ENCODE assay signal across 12 cellular contexts in genomic region chr1:244100691-244101453, GRCh38. TPM values are rescaled to one million over a fixed set of nuclear protein-coding genes. Genes with fewer than 3 reads are reported as not detected.
DNase-seq lines count a peak whose midpoint lies in the region; ATAC-seq and TF ChIP-seq lines count a peak whose summit lies in the region.
"Had no signal": no experiment of that assay in that cellular context is flagged by ENCODE, and none has a peak within 500 bp of the region (broad histone marks: within the 10 kb centered on the region; RNA-seq: fewer than 3 reads in every experiment).

No MANE protein-coding gene starts in this region.

- H3K36me3 ChIP-seq in Loucy (ENCODE audit: insufficient read depth, low read length), result no peaks in the 10 kb centered on the region
- H3K36me3 ChIP-seq in body of pancreas (replicated peaks in 1 of 2; ENCODE audit: insufficient read depth in 1 of 2, low read depth in 2 of 2), result no peaks in the 10 kb centered on the region
- H3K36me3 ChIP-seq: prostate gland had no signal

- no peak overlapping the region for H3K9ac ChIP-seq in Loucy (ENCODE audit: low read depth, low read length, poor library complexity, severe bottlenecking)

- WGBS in body of pancreas, 2 donors, result 59 to 66% methylated on average over 18 of the region's 18 CpGs

- H3K9me3 Mint-ChIP-seq in nephron progenitor cell, result peaks cover 10% of the 10 kb centered on the region
- H3K9me3 Mint-ChIP-seq: activated CD4-positive, alpha-beta T cell treated with anti-CD3 and anti-CD28 coated beads, Interleukin-2, amount 10 ng/mL, durations not matched to agents 7 days and 5 days had no signal

- peak overlapping the region; percentile 85 for H3K27ac Mint-ChIP-seq in nephron progenitor cell
- H3K27ac Mint-ChIP-seq: activated CD4-positive, alpha-beta T cell treated with anti-CD3 and anti-CD28 coated beads, Interleukin-2, amount 10 ng/mL, durations not matched to agents 7 days and 5 days had no signal

- H3K9me3 ChIP-seq in Loucy (ENCODE audit: insufficient read depth, low read depth, low read length) (no peaks in the 10 kb centered on the region), body of pancreas (no peaks in the 10 kb centered on the region)
- H3K9me3 ChIP-seq: prostate gland had no signal

- no peaks in the 10 kb centered on the region for H3K9me2 ChIP-seq in Loucy (replicated peaks; ENCODE audit: low read depth, low read length)

- no peaks in the 10 kb centered on the region for H3K36me3 Mint-ChIP-seq in nephron progenitor cell (ENCODE audit: low read depth)

- peaks cover 34% of the 10 kb centered on the region for H3K4me1 ChIP-seq in Loucy (ENCODE audit: insufficient read depth, low read length, poor library complexity, severe bottlenecking)
- peaks cover under 1% of the 10 kb centered on the region for H3K4me1 ChIP-seq in body of pancreas
- H3K4me1 ChIP-seq: prostate gland had no signal

- H3K27ac ChIP-seq in RWPE1 (no peak overlapping the region), body of pancreas (no peak overlapping the region)
- H3K27ac ChIP-seq: hepatocyte, prostate gland had no signal

- ATAC-seq in body of pancreas, result no peak

- H3F3A ChIP-seq in Loucy (ENCODE audit: low read depth), result no peaks in the 10 kb centered on the region

- H3K27me3 ChIP-seq in Loucy (ENCODE audit: insufficient read depth, low read length, poor library complexity, severe bottlenecking) (no peaks in the 10 kb centered on the region), body of pancreas (no peaks in the 10 kb centered on the region)
- H3K27me3 ChIP-seq: hepatocyte had no signal

- TF ChIP-seq POLR2A in body of pancreas (IDR thresholded peaks at IDR 0.05), result no peak

- H3K27me3 Mint-ChIP-seq in nephron progenitor cell (ENCODE audit: low read depth, poor library complexity), result peaks cover 5% of the 10 kb centered on the region

- TF ChIP-seq CTCF in Loucy (conservative IDR thresholded peaks at IDR 0.05; ENCODE audit: low read length) (no peak), choroid plexus epithelial cell (conservative IDR thresholded peaks at IDR 0.05; ENCODE audit: low read depth, low read length) (no peak), nephron progenitor cell (IDR thresholded peaks at IDR 0.05) (no peak), RWPE1 (conservative IDR thresholded peaks at IDR 0.05; ENCODE audit: low read depth) (no peak), body of pancreas (IDR thresholded peaks at IDR 0.05) (no peak)

- peaks cover 74% of the 10 kb centered on the region for H3K4me1 Mint-ChIP-seq in nephron progenitor cell

- no peaks in the 10 kb centered on the region for H3K79me2 ChIP-seq in Loucy (ENCODE audit: insufficient read depth, low read length)
- H3K79me2 ChIP-seq: hepatocyte had no signal

- no peak overlapping the region for H2AFZ ChIP-seq in Loucy (ENCODE audit: low read length)
- H2AFZ ChIP-seq: hepatocyte had no signal

- no peaks in the 10 kb centered on the region for H4K20me1 ChIP-seq in Loucy (ENCODE audit: insufficient read depth, low read length, poor library complexity, severe bottlenecking)

- peak overlapping the region; percentile 58 for H3K4me2 ChIP-seq in Loucy (ENCODE audit: low read depth, low read length, poor library complexity, severe bottlenecking)
- H3K4me2 ChIP-seq: hepatocyte had no signal

- CTCF ChIA-PET in RWPE1 (lab: Yijun Ruan, JAX), result no interaction called here

- DNase-seq in EH (ENCODE audit: low read depth) (peak; percentile 11), choroid plexus epithelial cell (ENCODE audit: low read depth) (peak; percentile 8), nephron progenitor cell (peak; percentile 46), RWPE1 (ENCODE audit: low spot score) (no peak), mucosa of gallbladder (ENCODE audit: low spot score) (no peak), body of pancreas (no peak)
- DNase-seq: activated CD4-positive, alpha-beta T cell treated with anti-CD3 and anti-CD28 coated beads, Interleukin-2, amount 10 ng/mL, durations not matched to agents 7 days and 5 days; COR-L47; mammary epithelial cell had no signal

- peak overlapping the region; percentile 11 for H3K4me3 ChIP-seq in Loucy (ENCODE audit: low read length, poor library complexity, severe bottlenecking)
- H3K4me3 ChIP-seq in choroid plexus epithelial cell (ENCODE audit: low read depth, low read length), result no peak overlapping the region
- H3K4me3 ChIP-seq in body of pancreas, result no peak overlapping the region
- H3K4me3 ChIP-seq: hepatocyte, prostate gland had no signal

- intact Hi-C loops in body of pancreas (cut with DNase I), result no loop called here

- POLR2A ChIA-PET in RWPE1 (lab: Yijun Ruan, JAX; ENCODE audit: low non-redundant PET), result no interaction called here

- H3K4me3 Mint-ChIP-seq in nephron progenitor cell, result peak overlapping the region; percentile 17
- H3K4me3 Mint-ChIP-seq: activated CD4-positive, alpha-beta T cell treated with anti-CD3 and anti-CD28 coated beads, Interleukin-2, amount 10 ng/mL, durations not matched to agents 7 days and 5 days had no signal

RNA-seq across cellular contexts. Expression of gene ZBTB18, which starts 49.8 kb away (rescaled TPM):
- 27.6 TPM for total RNA-seq in mucosa of gallbladder
- total RNA-seq in body of pancreas, result 10 to 100 TPM; 20.4 to 22.6 TPM

Comparison
In these comparisons a context has a peak if more than half of its experiments do, and no peak if none do; other contexts are left out.
1. DNase-seq: peak in EH (single experiment), choroid plexus epithelial cell (single experiment) and nephron progenitor cell (single experiment); none in RWPE1 (single experiment), mucosa of gallbladder (single experiment) and body of pancreas (0 of 4).